In the genomic region with DNA sequence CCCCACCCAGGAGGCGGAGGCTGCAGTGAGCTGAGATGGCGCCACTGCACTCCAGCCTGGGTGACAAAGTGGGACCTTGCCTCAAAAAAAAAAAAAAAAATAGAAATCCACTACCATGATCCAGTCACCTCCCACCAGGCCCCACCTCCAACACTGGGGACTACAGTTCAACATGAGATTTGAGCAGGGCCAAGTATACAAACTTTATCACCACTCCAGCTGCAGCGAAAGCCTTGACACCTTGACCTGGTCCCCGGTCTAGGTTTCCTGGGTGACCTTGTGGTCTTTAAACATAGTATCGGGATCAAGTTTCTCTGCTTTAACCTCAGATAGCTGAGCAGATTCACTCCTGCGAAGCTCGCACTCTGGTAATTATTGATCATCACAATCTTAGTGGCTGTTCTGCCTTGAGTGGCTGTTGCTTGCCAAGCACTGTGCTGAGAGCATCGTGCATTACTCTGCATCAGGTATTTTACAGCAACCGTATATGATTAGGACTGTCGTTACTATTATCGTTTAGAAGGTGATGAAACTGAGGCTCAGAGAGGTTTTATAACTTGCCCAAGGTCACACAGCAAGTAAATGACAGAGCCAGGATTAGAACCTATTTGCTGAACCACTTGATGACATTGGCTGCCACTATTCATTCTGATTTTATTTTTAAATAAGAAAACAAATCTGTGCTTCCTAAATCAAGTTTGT, we compare ENCODE assay signal across 1 cellular context.
TF ChIP-seq lines count a peak whose summit lies in the region.

No MANE protein-coding gene starts in this region.

TF ChIP-seq in HepG2, 621 proteins besides CTCF, POLR2A, EP300 and RAD21 (continued from another document and continues in another):
- TF ChIP-seq, protein P1, sequence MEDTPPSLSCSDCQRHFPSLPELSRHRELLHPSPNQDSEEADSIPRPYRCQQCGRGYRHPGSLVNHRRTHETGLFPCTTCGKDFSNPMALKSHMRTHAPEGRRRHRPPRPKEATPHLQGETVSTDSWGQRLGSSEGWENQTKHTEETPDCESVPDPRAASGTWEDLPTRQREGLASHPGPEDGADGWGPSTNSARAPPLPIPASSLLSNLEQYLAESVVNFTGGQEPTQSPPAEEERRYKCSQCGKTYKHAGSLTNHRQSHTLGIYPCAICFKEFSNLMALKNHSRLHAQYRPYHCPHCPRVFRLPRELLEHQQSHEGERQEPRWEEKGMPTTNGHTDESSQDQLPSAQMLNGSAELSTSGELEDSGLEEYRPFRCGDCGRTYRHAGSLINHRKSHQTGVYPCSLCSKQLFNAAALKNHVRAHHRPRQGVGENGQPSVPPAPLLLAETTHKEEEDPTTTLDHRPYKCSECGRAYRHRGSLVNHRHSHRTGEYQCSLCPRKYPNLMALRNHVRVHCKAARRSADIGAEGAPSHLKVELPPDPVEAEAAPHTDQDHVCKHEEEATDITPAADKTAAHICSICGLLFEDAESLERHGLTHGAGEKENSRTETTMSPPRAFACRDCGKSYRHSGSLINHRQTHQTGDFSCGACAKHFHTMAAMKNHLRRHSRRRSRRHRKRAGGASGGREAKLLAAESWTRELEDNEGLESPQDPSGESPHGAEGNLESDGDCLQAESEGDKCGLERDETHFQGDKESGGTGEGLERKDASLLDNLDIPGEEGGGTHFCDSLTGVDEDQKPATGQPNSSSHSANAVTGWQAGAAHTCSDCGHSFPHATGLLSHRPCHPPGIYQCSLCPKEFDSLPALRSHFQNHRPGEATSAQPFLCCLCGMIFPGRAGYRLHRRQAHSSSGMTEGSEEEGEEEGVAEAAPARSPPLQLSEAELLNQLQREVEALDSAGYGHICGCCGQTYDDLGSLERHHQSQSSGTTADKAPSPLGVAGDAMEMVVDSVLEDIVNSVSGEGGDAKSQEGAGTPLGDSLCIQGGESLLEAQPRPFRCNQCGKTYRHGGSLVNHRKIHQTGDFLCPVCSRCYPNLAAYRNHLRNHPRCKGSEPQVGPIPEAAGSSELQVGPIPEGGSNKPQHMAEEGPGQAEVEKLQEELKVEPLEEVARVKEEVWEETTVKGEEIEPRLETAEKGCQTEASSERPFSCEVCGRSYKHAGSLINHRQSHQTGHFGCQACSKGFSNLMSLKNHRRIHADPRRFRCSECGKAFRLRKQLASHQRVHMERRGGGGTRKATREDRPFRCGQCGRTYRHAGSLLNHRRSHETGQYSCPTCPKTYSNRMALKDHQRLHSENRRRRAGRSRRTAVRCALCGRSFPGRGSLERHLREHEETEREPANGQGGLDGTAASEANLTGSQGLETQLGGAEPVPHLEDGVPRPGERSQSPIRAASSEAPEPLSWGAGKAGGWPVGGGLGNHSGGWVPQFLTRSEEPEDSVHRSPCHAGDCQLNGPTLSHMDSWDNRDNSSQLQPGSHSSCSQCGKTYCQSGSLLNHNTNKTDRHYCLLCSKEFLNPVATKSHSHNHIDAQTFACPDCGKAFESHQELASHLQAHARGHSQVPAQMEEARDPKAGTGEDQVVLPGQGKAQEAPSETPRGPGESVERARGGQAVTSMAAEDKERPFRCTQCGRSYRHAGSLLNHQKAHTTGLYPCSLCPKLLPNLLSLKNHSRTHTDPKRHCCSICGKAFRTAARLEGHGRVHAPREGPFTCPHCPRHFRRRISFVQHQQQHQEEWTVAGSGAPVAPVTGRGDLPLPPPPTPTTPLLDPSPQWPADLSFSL (CRISPR knock-in tag; IDR thresholded peaks at IDR 0.05), result no peak
- TF ChIP-seq, protein P2, sequence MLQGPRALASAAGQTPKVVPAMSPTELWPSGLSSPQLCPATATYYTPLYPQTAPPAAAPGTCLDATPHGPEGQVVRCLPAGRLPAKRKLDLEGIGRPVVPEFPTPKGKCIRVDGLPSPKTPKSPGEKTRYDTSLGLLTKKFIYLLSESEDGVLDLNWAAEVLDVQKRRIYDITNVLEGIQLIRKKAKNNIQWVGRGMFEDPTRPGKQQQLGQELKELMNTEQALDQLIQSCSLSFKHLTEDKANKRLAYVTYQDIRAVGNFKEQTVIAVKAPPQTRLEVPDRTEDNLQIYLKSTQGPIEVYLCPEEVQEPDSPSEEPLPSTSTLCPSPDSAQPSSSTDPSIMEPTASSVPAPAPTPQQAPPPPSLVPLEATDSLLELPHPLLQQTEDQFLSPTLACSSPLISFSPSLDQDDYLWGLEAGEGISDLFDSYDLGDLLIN (CRISPR knock-in tag; IDR thresholded peaks at IDR 0.05; ENCODE audit: borderline replicate concordance), result no peak
- TF ChIP-seq, protein P3, sequence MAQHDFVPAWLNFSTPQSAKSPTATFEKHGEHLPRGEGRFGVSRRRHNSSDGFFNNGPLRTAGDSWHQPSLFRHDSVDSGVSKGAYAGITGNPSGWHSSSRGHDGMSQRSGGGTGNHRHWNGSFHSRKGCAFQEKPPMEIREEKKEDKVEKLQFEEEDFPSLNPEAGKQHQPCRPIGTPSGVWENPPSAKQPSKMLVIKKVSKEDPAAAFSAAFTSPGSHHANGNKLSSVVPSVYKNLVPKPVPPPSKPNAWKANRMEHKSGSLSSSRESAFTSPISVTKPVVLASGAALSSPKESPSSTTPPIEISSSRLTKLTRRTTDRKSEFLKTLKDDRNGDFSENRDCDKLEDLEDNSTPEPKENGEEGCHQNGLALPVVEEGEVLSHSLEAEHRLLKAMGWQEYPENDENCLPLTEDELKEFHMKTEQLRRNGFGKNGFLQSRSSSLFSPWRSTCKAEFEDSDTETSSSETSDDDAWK (CRISPR knock-in tag; IDR thresholded peaks at IDR 0.05), result no peak
- TF ChIP-seq KLF12 (CRISPR knock-in tag; IDR thresholded peaks at IDR 0.05; ENCODE audit: borderline replicate concordance) (0 out of 2 replicates have a peak, but pooled peaks have one; percentile 35), ZSCAN29 (CRISPR knock-in tag; conservative IDR thresholded peaks at IDR 0.05) (no peak), ZNF772 (CRISPR knock-in tag; IDR thresholded peaks at IDR 0.05) (0 out of 2 replicates have a peak, but pooled peaks have one; percentile 11), SP5 (CRISPR knock-in tag; IDR thresholded peaks at IDR 0.05; ENCODE audit: borderline replicate concordance, low read depth) (no peak), NFIC (IDR thresholded peaks at IDR 0.05; ENCODE audit: low read length) (no peak), HNRNPK (IDR thresholded peaks at IDR 0.05; ENCODE audit: low read depth, low read length, poor library complexity, severe bottlenecking) (no peak), ZFP82 (CRISPR knock-in tag; IDR thresholded peaks at IDR 0.05; ENCODE audit: borderline replicate concordance) (no peak), ZMYM4 (CRISPR knock-in tag; IDR thresholded peaks at IDR 0.05) (peak; percentile 84), ZNF703 (CRISPR knock-in tag; IDR thresholded peaks at IDR 0.05; ENCODE audit: borderline replicate concordance) (no peak), SIN3B (IDR thresholded peaks at IDR 0.05; ENCODE audit: low read length) (no peak), NFYC (CRISPR knock-in tag; IDR thresholded peaks at IDR 0.05) (no peak), MED1 (CRISPR knock-in tag; IDR thresholded peaks at IDR 0.05) (peak; percentile 42; the same call in 1 of the 2 replicates), PAWR (CRISPR knock-in tag; IDR thresholded peaks at IDR 0.05; ENCODE audit: borderline replicate concordance) (no peak), HNRNPUL1 (IDR thresholded peaks at IDR 0.05; ENCODE audit: low read depth, low read length) (no peak), ZNF547 (CRISPR knock-in tag; IDR thresholded peaks at IDR 0.05) (no peak), ZIK1 (CRISPR knock-in tag; IDR thresholded peaks at IDR 0.05; ENCODE audit: borderline replicate concordance, low read depth) (no peak), MTA3 (CRISPR knock-in tag; IDR thresholded peaks at IDR 0.05) (no peak), POLR2G (IDR thresholded peaks at IDR 0.05; ENCODE audit: low read depth, low read length) (no peak), TBX2 (CRISPR knock-in tag; IDR thresholded peaks at IDR 0.05; ENCODE audit: borderline replicate concordance) (peak; percentile 65; the same call in 1 of the 2 replicates), ZNF17 (CRISPR knock-in tag; IDR thresholded peaks at IDR 0.05) (no peak), ZFP36L2 (CRISPR knock-in tag; IDR thresholded peaks at IDR 0.05) (no peak), ZNF878 (CRISPR knock-in tag; IDR thresholded peaks at IDR 0.05) (no peak), CBX2 (IDR thresholded peaks at IDR 0.05; ENCODE audit: low read depth, low read length) (no peak), CBX2 (CRISPR knock-in tag; IDR thresholded peaks at IDR 0.05; ENCODE audit: low read depth) (no peak), ZNF709 (CRISPR knock-in tag; IDR thresholded peaks at IDR 0.05) (0 out of 2 replicates have a peak, but pooled peaks have one; percentile 30), NR2F2 (IDR thresholded peaks at IDR 0.05; ENCODE audit: borderline replicate concordance, low read depth) (peak; percentile 73), HNF4A (CRISPR knock-in tag; IDR thresholded peaks at IDR 0.05) (peak; percentile 86), ZNF510 (CRISPR knock-in tag; IDR thresholded peaks at IDR 0.05; ENCODE audit: low read depth) (no peak), ZBTB1 (CRISPR knock-in tag; IDR thresholded peaks at IDR 0.05; ENCODE audit: borderline replicate concordance) (no peak), XRCC5 (optimal IDR thresholded peaks at IDR 0.05; ENCODE audit: low read length) (no peak), ZNF343 (CRISPR knock-in tag; IDR thresholded peaks at IDR 0.05) (no peak), ZNF557 (CRISPR knock-in tag; IDR thresholded peaks at IDR 0.05) (no peak), NR2C2 (CRISPR knock-in tag; IDR thresholded peaks at IDR 0.05; ENCODE audit: borderline replicate concordance) (no peak), ZNF563 (CRISPR knock-in tag; IDR thresholded peaks at IDR 0.05) (no peak), SIX1 (CRISPR knock-in tag; IDR thresholded peaks at IDR 0.05; ENCODE audit: borderline replicate concordance) (peak; percentile 90), ZFP36L1 (CRISPR knock-in tag; IDR thresholded peaks at IDR 0.05) (no peak), SAFB2 (CRISPR knock-in tag; IDR thresholded peaks at IDR 0.05; ENCODE audit: borderline replicate concordance, low read depth) (no peak)
- TF ChIP-seq, protein P4, sequence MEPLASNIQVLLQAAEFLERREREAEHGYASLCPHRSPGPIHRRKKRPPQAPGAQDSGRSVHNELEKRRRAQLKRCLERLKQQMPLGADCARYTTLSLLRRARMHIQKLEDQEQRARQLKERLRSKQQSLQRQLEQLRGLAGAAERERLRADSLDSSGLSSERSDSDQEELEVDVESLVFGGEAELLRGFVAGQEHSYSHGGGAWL (CRISPR knock-in tag; IDR thresholded peaks at IDR 0.05), result no peak
- TF ChIP-seq, protein P5, sequence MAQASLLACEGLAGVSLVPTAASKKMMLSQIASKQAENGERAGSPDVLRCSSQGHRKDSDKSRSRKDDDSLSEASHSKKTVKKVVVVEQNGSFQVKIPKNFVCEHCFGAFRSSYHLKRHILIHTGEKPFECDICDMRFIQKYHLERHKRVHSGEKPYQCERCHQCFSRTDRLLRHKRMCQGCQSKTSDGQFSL (CRISPR knock-in tag; IDR thresholded peaks at IDR 0.05), result no peak
- TF ChIP-seq, protein P6, sequence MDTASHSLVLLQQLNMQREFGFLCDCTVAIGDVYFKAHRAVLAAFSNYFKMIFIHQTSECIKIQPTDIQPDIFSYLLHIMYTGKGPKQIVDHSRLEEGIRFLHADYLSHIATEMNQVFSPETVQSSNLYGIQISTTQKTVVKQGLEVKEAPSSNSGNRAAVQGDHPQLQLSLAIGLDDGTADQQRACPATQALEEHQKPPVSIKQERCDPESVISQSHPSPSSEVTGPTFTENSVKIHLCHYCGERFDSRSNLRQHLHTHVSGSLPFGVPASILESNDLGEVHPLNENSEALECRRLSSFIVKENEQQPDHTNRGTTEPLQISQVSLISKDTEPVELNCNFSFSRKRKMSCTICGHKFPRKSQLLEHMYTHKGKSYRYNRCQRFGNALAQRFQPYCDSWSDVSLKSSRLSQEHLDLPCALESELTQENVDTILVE (CRISPR knock-in tag; IDR thresholded peaks at IDR 0.05), result no peak
- TF ChIP-seq, protein P7, sequence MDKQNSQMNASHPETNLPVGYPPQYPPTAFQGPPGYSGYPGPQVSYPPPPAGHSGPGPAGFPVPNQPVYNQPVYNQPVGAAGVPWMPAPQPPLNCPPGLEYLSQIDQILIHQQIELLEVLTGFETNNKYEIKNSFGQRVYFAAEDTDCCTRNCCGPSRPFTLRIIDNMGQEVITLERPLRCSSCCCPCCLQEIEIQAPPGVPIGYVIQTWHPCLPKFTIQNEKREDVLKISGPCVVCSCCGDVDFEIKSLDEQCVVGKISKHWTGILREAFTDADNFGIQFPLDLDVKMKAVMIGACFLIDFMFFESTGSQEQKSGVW (CRISPR knock-in tag; IDR thresholded peaks at IDR 0.05; ENCODE audit: borderline replicate concordance), result no peak
- TF ChIP-seq, protein P8, sequence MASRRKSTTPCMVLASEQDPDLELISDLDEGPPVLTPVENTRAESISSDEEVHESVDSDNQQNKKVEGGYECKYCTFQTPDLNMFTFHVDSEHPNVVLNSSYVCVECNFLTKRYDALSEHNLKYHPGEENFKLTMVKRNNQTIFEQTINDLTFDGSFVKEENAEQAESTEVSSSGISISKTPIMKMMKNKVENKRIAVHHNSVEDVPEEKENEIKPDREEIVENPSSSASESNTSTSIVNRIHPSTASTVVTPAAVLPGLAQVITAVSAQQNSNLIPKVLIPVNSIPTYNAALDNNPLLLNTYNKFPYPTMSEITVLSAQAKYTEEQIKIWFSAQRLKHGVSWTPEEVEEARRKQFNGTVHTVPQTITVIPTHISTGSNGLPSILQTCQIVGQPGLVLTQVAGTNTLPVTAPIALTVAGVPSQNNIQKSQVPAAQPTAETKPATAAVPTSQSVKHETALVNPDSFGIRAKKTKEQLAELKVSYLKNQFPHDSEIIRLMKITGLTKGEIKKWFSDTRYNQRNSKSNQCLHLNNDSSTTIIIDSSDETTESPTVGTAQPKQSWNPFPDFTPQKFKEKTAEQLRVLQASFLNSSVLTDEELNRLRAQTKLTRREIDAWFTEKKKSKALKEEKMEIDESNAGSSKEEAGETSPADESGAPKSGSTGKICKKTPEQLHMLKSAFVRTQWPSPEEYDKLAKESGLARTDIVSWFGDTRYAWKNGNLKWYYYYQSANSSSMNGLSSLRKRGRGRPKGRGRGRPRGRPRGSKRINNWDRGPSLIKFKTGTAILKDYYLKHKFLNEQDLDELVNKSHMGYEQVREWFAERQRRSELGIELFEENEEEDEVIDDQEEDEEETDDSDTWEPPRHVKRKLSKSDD (CRISPR knock-in tag; IDR thresholded peaks at IDR 0.05; ENCODE audit: low read depth), result no peak
